10 cellular contexts compared by ENCODE assay signal in the genomic region with DNA sequence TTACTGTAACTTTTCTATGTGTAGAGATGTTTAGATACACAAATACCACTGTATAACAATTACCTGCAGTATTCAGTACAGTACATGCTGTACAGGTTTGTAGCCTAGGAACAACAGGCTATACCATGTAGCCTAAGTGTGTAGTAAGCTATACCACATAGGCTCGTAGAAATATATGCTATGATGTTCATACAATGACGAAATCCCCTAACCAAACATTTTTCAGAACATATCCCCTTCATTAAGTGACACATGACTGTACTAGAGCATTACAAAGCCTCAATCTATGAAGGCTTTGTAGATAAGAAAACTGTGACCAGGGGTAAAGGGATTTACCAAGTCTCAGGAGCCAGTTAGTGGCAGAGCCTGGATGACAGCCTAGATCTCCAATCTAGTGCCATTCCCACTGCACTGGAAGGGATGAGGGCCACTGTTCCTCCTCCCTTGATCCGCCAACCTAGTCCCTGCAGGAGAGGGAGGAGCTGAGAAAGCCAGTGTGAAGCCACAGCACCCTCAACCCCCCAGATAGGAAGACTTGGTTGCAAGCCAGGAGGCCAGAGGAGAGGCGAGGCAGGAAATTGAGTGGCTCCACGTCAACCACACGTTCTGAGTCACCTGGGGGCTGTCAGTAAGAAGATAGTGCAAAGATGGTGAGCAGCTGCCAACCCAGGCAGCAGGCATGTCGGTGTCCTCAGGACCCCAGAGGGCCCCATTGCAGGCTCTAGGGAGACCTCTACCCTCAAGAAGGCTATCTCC.
DNase-seq lines count a peak whose midpoint lies in the region; ATAC-seq and FAIRE-seq lines count a peak whose summit lies in the region.
"Had no signal": no experiment of that assay in that cellular context is flagged by ENCODE, and none has a peak within 500 bp of the region (broad histone marks: within the 10 kb centered on the region; RNA-seq: fewer than 3 reads in every experiment).

No MANE protein-coding gene starts in this region.

- peak; percentile 91 for FAIRE-seq in GM18507 (lab: Jason Lieb, UNC)

- no peak for ATAC-seq in HG02642 (IDR thresholded peaks at IDR 0.05; ENCODE audit: poor library complexity, unreplicated experiment)
- no peak for ATAC-seq in HG02970 (IDR thresholded peaks at IDR 0.05; ENCODE audit: low FRiP score, unreplicated experiment)

- no peak for DNase-seq in GM18507 (ENCODE audit: extremely low spot score, insufficient read length, low read depth)
- peak; percentile 58 for DNase-seq in T-helper 9 cell
- DNase-seq in activated naive CD8-positive, alpha-beta T cell treated with anti-CD3 and anti-CD28 coated beads, Interleukin-2, amount 50 U/mL, for 16 hours (ENCODE audit: low read depth, low spot score) = peak; percentile 34
- peak; percentile 68 to 70 for DNase-seq in stimulated activated CD4-positive, alpha-beta T cell treated with anti-CD3 and anti-CD28 coated beads, Interleukin-2, amount 100 ng/mL, for 24 hours
- DNase-seq in NCI-H1092 (lab: John Stamatoyannopoulos, UW) = no peak
- DNase-seq in iPS-NIHi11 (ENCODE audit: low spot score) = no peak
- DNase-seq: esophagus squamous epithelium, thyroid gland had no signal

Comparison
In these comparisons a context has a peak if more than half of its experiments do, and no peak if none do; other contexts are left out.
1. DNase-seq: peak in T-helper 9 cell (single experiment), activated naive CD8-positive, alpha-beta T cell treated with anti-CD3 and anti-CD28 coated beads, Interleukin-2, amount 50 U/mL, for 16 hours (single experiment) and stimulated activated CD4-positive, alpha-beta T cell treated with anti-CD3 and anti-CD28 coated beads, Interleukin-2, amount 100 ng/mL, for 24 hours (2 of 2); none in GM18507 (single experiment), NCI-H1092 (single experiment) and iPS-NIHi11 (single experiment).